In genomic region chr9:127931092-127931881, GRCh38 we compare ENCODE assay signal across 1 cellular context.
TF ChIP-seq lines count a peak whose summit lies in the region.

No MANE protein-coding gene starts in this region.

TF ChIP-seq in GM23338, 12 proteins besides CTCF, POLR2A, EP300 and RAD21 (continued from another document):
- TF ChIP-seq, protein P1, sequence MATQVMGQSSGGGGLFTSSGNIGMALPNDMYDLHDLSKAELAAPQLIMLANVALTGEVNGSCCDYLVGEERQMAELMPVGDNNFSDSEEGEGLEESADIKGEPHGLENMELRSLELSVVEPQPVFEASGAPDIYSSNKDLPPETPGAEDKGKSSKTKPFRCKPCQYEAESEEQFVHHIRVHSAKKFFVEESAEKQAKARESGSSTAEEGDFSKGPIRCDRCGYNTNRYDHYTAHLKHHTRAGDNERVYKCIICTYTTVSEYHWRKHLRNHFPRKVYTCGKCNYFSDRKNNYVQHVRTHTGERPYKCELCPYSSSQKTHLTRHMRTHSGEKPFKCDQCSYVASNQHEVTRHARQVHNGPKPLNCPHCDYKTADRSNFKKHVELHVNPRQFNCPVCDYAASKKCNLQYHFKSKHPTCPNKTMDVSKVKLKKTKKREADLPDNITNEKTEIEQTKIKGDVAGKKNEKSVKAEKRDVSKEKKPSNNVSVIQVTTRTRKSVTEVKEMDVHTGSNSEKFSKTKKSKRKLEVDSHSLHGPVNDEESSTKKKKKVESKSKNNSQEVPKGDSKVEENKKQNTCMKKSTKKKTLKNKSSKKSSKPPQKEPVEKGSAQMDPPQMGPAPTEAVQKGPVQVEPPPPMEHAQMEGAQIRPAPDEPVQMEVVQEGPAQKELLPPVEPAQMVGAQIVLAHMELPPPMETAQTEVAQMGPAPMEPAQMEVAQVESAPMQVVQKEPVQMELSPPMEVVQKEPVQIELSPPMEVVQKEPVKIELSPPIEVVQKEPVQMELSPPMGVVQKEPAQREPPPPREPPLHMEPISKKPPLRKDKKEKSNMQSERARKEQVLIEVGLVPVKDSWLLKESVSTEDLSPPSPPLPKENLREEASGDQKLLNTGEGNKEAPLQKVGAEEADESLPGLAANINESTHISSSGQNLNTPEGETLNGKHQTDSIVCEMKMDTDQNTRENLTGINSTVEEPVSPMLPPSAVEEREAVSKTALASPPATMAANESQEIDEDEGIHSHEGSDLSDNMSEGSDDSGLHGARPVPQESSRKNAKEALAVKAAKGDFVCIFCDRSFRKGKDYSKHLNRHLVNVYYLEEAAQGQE (IDR thresholded peaks at IDR 0.05; ENCODE audit: unreplicated experiment): no peak
- TF ChIP-seq EZH2 (IDR thresholded peaks at IDR 0.05; ENCODE audit: low read depth, unreplicated experiment) (no peak), NANOG (IDR thresholded peaks at IDR 0.05; ENCODE audit: borderline replicate concordance) (no peak), ZNF462 (CRISPR knock-in tag; IDR thresholded peaks at IDR 0.05) (no peak), ZNF331 (CRISPR knock-in tag; IDR thresholded peaks at IDR 0.05; ENCODE audit: low read depth) (no peak), STAT1 (IDR thresholded peaks at IDR 0.05; ENCODE audit: unreplicated experiment) (no peak)
